Comparison of ENCODE assay signal across 8 cellular contexts in the genomic region with DNA sequence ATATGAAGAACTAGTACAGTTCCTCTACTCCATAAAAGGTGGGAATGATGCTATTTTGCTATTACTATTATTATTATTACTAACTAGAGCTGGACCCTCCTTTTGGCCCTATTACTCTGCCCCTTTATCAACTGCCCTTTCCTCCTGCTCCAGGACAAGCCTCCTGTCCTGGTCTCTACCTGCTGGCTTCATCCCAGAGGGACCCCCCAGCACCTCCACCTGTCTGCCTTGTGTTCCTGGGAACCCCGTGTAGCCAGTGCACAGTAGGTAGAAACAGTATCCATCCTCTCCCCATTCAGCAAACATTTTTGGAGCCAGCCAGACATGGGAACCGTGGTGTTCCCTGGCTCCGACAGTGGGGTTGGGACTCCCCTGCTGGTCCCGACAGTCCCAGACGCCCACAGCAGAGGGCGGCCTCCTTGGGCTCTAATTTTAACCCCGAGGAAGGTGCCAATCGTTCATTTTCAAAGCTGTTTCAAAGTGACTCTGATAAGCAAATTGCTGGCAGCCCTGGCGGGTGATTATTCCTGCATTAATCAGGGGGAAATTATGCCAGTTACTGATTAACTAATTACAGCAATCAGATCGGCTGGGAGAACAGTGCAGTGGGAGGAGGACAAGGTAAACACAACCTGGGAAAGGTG. TPM values are rescaled to one million over a fixed set of nuclear protein-coding genes. Genes with fewer than 3 reads are reported as not detected.
DNase-seq lines count a peak whose midpoint lies in the region; ATAC-seq and TF ChIP-seq lines count a peak whose summit lies in the region.

No MANE protein-coding gene starts in this region.

- no peaks in the 10 kb centered on the region for H3K79me2 ChIP-seq in DOHH2 (ENCODE audit: control insufficient read depth, low read length)

- peaks cover 24% of the 10 kb centered on the region for H3K27me3 ChIP-seq in DOHH2 (ENCODE audit: control insufficient read depth, low read length)

- H3K27ac Mint-ChIP-seq in chondrocyte (ENCODE audit: unreplicated experiment) = no peak overlapping the region
- no peak overlapping the region for H3K27ac Mint-ChIP-seq in stimulated activated memory B cell treated with anti-CD40 and anti-IgM and Interleukin-4, amounts not matched to agents 10 μg/mL and 1 μg/mL and 100 μg/mL, for 72 hours

- no peaks in the 10 kb centered on the region for H3K4me1 Mint-ChIP-seq in chondrocyte (ENCODE audit: low read depth)
- peaks cover 7% of the 10 kb centered on the region for H3K4me1 Mint-ChIP-seq in stimulated activated memory B cell treated with anti-CD40 and anti-IgM and Interleukin-4, amounts not matched to agents 10 μg/mL and 1 μg/mL and 100 μg/mL, for 72 hours

- TF ChIP-seq CTCF in DOHH2 (IDR thresholded peaks at IDR 0.05; ENCODE audit: low read depth, low read length, poor library complexity, severe bottlenecking) (peak; percentile 51), chondrocyte (IDR thresholded peaks at IDR 0.05) (peak; percentile 70), mucosa of descending colon (IDR thresholded peaks at IDR 0.05) (no peak)

- H3K4me3 Mint-ChIP-seq in chondrocyte (ENCODE audit: unreplicated experiment) = no peak overlapping the region
- no peak overlapping the region for H3K4me3 Mint-ChIP-seq in stimulated activated memory B cell treated with anti-CD40 and anti-IgM and Interleukin-4, amounts not matched to agents 10 μg/mL and 1 μg/mL and 100 μg/mL, for 72 hours

- H3K9me2 ChIP-seq in DOHH2 (replicated peaks; ENCODE audit: control insufficient read depth, low read length) = no peaks in the 10 kb centered on the region

- H3K4me1 ChIP-seq in DOHH2 (ENCODE audit: control insufficient read depth, low read length) (no peaks in the 10 kb centered on the region), mucosa of descending colon (ENCODE audit: low read depth) (no peaks in the 10 kb centered on the region)

- DNase-seq in M059J (ENCODE audit: low read depth) (peak; percentile 55), chondrocyte (ENCODE audit: low spot score) (peak; percentile 32), mucosa of descending colon (peak in 1 of 3 donors; percentile 27), occipital lobe (lab: John Stamatoyannopoulos, UW) (no peak), medulla oblongata (ENCODE audit: extremely low spot score) (no peak)

- H3K4me3 ChIP-seq in DOHH2 (ENCODE audit: low read length) = no peak overlapping the region
- H3K4me3 ChIP-seq in mucosa of descending colon = no peak overlapping the region

- no peaks in the 10 kb centered on the region for H3K9me3 Mint-ChIP-seq in chondrocyte (ENCODE audit: low read depth)
- no peaks in the 10 kb centered on the region for H3K9me3 Mint-ChIP-seq in stimulated activated memory B cell treated with anti-CD40 and anti-IgM and Interleukin-4, amounts not matched to agents 10 μg/mL and 1 μg/mL and 100 μg/mL, for 72 hours

- H3K9me3 ChIP-seq in DOHH2 (ENCODE audit: control insufficient read depth, insufficient read depth, low read length) (no peaks in the 10 kb centered on the region), mucosa of descending colon (no peaks in the 10 kb centered on the region)

- no peak overlapping the region for H3K4me2 ChIP-seq in DOHH2 (ENCODE audit: low read length)

- intact Hi-C loops in mucosa of descending colon (cut with DNase I, micrococcal nuclease) = no loop called here

- no peak overlapping the region for H3K27ac ChIP-seq in DOHH2 (ENCODE audit: low read depth, low read length)

- H4K20me1 ChIP-seq in DOHH2 (ENCODE audit: control insufficient read depth, insufficient read depth, low read depth, low read length) = no peaks in the 10 kb centered on the region

- no peaks in the 10 kb centered on the region for H3F3A ChIP-seq in DOHH2 (ENCODE audit: control insufficient read depth, insufficient read depth)

- H3K36me3 ChIP-seq in DOHH2 (ENCODE audit: control insufficient read depth, low read length) (no peaks in the 10 kb centered on the region), mucosa of descending colon (ENCODE audit: low read depth) (no peaks in the 10 kb centered on the region)

- ATAC-seq in mucosa of descending colon (peak; percentile 64), GM18861 (IDR thresholded peaks at IDR 0.05; ENCODE audit: unreplicated experiment) (no peak)
- ATAC-seq in stimulated activated memory B cell treated with anti-CD40 and anti-IgM and Interleukin-4, amounts not matched to agents 10 μg/mL and 1 μg/mL and 100 μg/mL, for 72 hours = no peak

- peaks cover 16% of the 10 kb centered on the region for H3K27me3 Mint-ChIP-seq in chondrocyte (ENCODE audit: low read depth)
- H3K27me3 Mint-ChIP-seq in stimulated activated memory B cell treated with anti-CD40 and anti-IgM and Interleukin-4, amounts not matched to agents 10 μg/mL and 1 μg/mL and 100 μg/mL, for 72 hours = peaks cover 69% of the 10 kb centered on the region

- H3K36me3 Mint-ChIP-seq in chondrocyte (ENCODE audit: low read depth) = no peaks in the 10 kb centered on the region
- H3K36me3 Mint-ChIP-seq in stimulated activated memory B cell treated with anti-CD40 and anti-IgM and Interleukin-4, amounts not matched to agents 10 μg/mL and 1 μg/mL and 100 μg/mL, for 72 hours = no peaks in the 10 kb centered on the region

RNA-seq across cellular contexts. Expression of a gene that starts 44.2 kb away (rescaled TPM):
- total RNA-seq in M059J (2014; rRNA removed; shearing (Covaris generic)) = 11.8 and 20.8 TPM in 2 replicates
- 17.3 to 30.2 TPM (median 22.5 TPM) in 3 replicates for total RNA-seq in chondrocyte
- total RNA-seq in mucosa of descending colon = 1 to 10 TPM in 1 of 3 donors, under 1 TPM in 2; 0.67 to 4.3 (median 0.69) TPM
- total RNA-seq in occipital lobe = 19.8 TPM

Comparison
In these comparisons a context has a peak if more than half of its experiments do, and no peak if none do; other contexts are left out.
1. DNase-seq: peak in M059J (single experiment) and chondrocyte (single experiment); none in occipital lobe (single experiment) and medulla oblongata (single experiment).